22 cellular contexts compared by ENCODE assay signal in genomic region chr15:72947709-72948108, GRCh38.
A peak's percentile ranks its signal among the peaks of the same experiment; 100 is the strongest.
DNase-seq lines count a peak whose midpoint lies in the region; ATAC-seq, FAIRE-seq and TF ChIP-seq lines count a peak whose summit lies in the region.
"Had no signal": no experiment of that assay in that cellular context is flagged by ENCODE, and none has a peak within 500 bp of the region (broad histone marks: within the 10 kb centered on the region; RNA-seq: fewer than 3 reads in every experiment).

No MANE protein-coding gene starts in this region.

- H3K4me3 ChIP-seq in HepG2 (replicated peaks in 1 of 3; ENCODE audit: insufficient read depth in 1 of 3, low read depth in 2 of 3, low read length in 3 of 3) (no peak overlapping the region), right lobe of liver (no peak overlapping the region), smooth muscle cell (no peak overlapping the region)
- H3K4me3 ChIP-seq: A549; BLaER1 treated with 17β-estradiol and CSF1 and Interleukin-3, amounts not matched to agents 10 nM and 100 nM; GM12878 had no signal

- FAIRE-seq in HepG2 (lab: Jason Lieb, UNC), result no peak
- peak; percentile 26 for FAIRE-seq in frontal cortex (lab: Jason Lieb, UNC)
- FAIRE-seq: D721Med, G401.6, GM12878, GM12892, GM18507 had no signal

- no peak for TF ChIP-seq POLR2A in HepG2 (IDR thresholded peaks at IDR 0.05; ENCODE audit: insufficient read depth in 1 of 2, low read depth in 2 of 2, low read length in 2 of 2)
- no peak for TF ChIP-seq POLR2A in right lobe of liver (IDR thresholded peaks at IDR 0.05)

- H4K20me1 ChIP-seq in HepG2 (ENCODE audit: insufficient read depth, low read length) (no peaks in the 10 kb centered on the region), smooth muscle cell (ENCODE audit: low read depth) (no peaks in the 10 kb centered on the region)
- H4K20me1 ChIP-seq: BLaER1 treated with 17β-estradiol and CSF1 and Interleukin-3, amounts not matched to agents 10 nM and 100 nM had no signal

- H3K4me2 ChIP-seq in HepG2 (ENCODE audit: low read depth, low read length) (no peak overlapping the region), smooth muscle cell (no peak overlapping the region)
- H3K4me2 ChIP-seq: A549; BLaER1 treated with 17β-estradiol and CSF1 and Interleukin-3, amounts not matched to agents 10 nM and 100 nM had no signal

- no TSS peak for BruUV-seq in HepG2 (replicated peaks; lab: Mats Ljungman, UMichigan)

- H3K4me1 ChIP-seq in HepG2 (ENCODE audit: insufficient read depth, low read length), result no peaks in the 10 kb centered on the region
- H3K4me1 ChIP-seq in right lobe of liver, result no peaks in the 10 kb centered on the region
- H3K4me1 ChIP-seq in smooth muscle cell (ENCODE audit: low read depth), result no peaks in the 10 kb centered on the region
- H3K4me1 ChIP-seq: A549; BLaER1 treated with 17β-estradiol and CSF1 and Interleukin-3, amounts not matched to agents 10 nM and 100 nM; Caco-2 had no signal

- H3K9ac ChIP-seq in HepG2 (ENCODE audit: insufficient read depth, low read depth, low read length) (no peak overlapping the region), smooth muscle cell (ENCODE audit: low read depth) (no peak overlapping the region)
- H3K9ac ChIP-seq: BLaER1 treated with 17β-estradiol and CSF1 and Interleukin-3, amounts not matched to agents 10 nM and 100 nM had no signal

- POLR2A ChIA-PET in HepG2 (lab: Yijun Ruan, JAX), result no interaction called here

- WGBS in HepG2 (ENCODE audit: low lambda C conversion rate), result 4% methylated on average over 2 of the region's 2 CpGs
- 70% methylated on average over 2 of the region's 2 CpGs for WGBS in right lobe of liver (ENCODE audit: insufficient coverage, low coverage, low lambda C conversion rate, missing lambda C conversion rate)
- WGBS in smooth muscle cell (ENCODE audit: low lambda C conversion rate), result 83% methylated on average over 2 of the region's 2 CpGs

- DNase-seq in DMS 273 (lab: John Stamatoyannopoulos, UW; ENCODE audit: unreplicated experiment) (peak; percentile 3), DMS 273 treated with DMSO at 0.1 percent for 48 hours (lab: John Stamatoyannopoulos, UW) (no peak), HepG2 (ENCODE audit: low spot score) (no peak), right lobe of liver (no peak), frontal cortex (ENCODE audit: low spot score in 2 of 2) (no peak), smooth muscle cell (lab: John Stamatoyannopoulos, UW; ENCODE audit: unreplicated experiment) (no peak)
- DNase-seq: AML-193; Caco-2; Calu3; CD4-positive, alpha-beta T cell; CD8-positive, alpha-beta T cell; DMS79 treated with DMSO at 0.1 percent for 48 hours; GF-D8 had no signal

- H2AFZ ChIP-seq in HepG2 (ENCODE audit: low read length), result no peak overlapping the region
- no peak overlapping the region for H2AFZ ChIP-seq in smooth muscle cell (ENCODE audit: low read depth)

- no peaks in the 10 kb centered on the region for H3F3A ChIP-seq in smooth muscle cell (ENCODE audit: low read depth)

- H3K27me3 ChIP-seq in HepG2 (ENCODE audit: control insufficient read depth in 1 of 2, insufficient read depth in 2 of 2, low read length in 2 of 2), result peaks cover 0 to 1% of the 10 kb centered on the region in 2 experiments; a peak in 1 of 5 replicates
- no peaks in the 10 kb centered on the region for H3K27me3 ChIP-seq in right lobe of liver
- H3K27me3 ChIP-seq in smooth muscle cell (ENCODE audit: low read depth), result peaks cover 16% of the 10 kb centered on the region
- H3K27me3 ChIP-seq: BLaER1 treated with 17β-estradiol and CSF1 and Interleukin-3, amounts not matched to agents 10 nM and 100 nM had no signal

- TF ChIP-seq CTCF in HepG2 (CRISPR knock-in tag; IDR thresholded peaks at IDR 0.05) (no peak), right lobe of liver (IDR thresholded peaks at IDR 0.05) (no peak), smooth muscle cell (IDR thresholded peaks at IDR 0.05; ENCODE audit: borderline replicate concordance, insufficient read depth, poor library complexity, severe bottlenecking) (no peak)

- H3K79me2 ChIP-seq in HepG2 (ENCODE audit: insufficient read depth, low read length) (no peaks in the 10 kb centered on the region), smooth muscle cell (ENCODE audit: low read depth) (no peaks in the 10 kb centered on the region)

- CTCF ChIA-PET in HepG2 (lab: Yijun Ruan, JAX; ENCODE audit: low intra/inter-chr PET ratio, low total read pairs), result no interaction called here

- ATAC-seq in HepG2 (no peak), right lobe of liver (no peak)
- ATAC-seq: A549; CD8-positive, alpha-beta T cell; GM12878 had no signal

- no peak for TF ChIP-seq EP300 in HepG2 (IDR thresholded peaks at IDR 0.05; ENCODE audit: low read depth in 2 of 2, low read length in 2 of 2)
- TF ChIP-seq EP300 in HepG2 (CRISPR knock-in tag; IDR thresholded peaks at IDR 0.05; ENCODE audit: borderline replicate concordance), result no peak

- in situ Hi-C loops in HepG2 (cut with HindIII; ENCODE audit: extremely low pct_ligation_motif_present, low pct_unique_long_range_greater_than_20kb), result no loop called here

- TF ChIP-seq RAD21 in HepG2 (CRISPR knock-in tag; IDR thresholded peaks at IDR 0.05), result no peak

- intact Hi-C loops in HepG2 (cut with micrococcal nuclease; ENCODE audit: unreplicated experiment), result no loop called here
- intact Hi-C loops in right lobe of liver (cut with DNase I), result no loop called here

- H3K36me3 ChIP-seq in HepG2 (replicated peaks in 1 of 2; ENCODE audit: control insufficient read depth in 1 of 2, insufficient read depth in 2 of 2, low read length in 2 of 2), result no peaks in the 10 kb centered on the region
- no peaks in the 10 kb centered on the region for H3K36me3 ChIP-seq in right lobe of liver
- H3K36me3 ChIP-seq in smooth muscle cell (ENCODE audit: low read depth), result no peaks in the 10 kb centered on the region

- H3K9me3 ChIP-seq in HepG2 (ENCODE audit: low read length), result peaks cover 8% of the 10 kb centered on the region; the same call in 1 of the 2 replicates
- no peaks in the 10 kb centered on the region for H3K9me3 ChIP-seq in right lobe of liver
- H3K9me3 ChIP-seq in smooth muscle cell (replicated peaks; ENCODE audit: low read depth), result peaks cover 7% of the 10 kb centered on the region

- H3K27ac ChIP-seq in HepG2 (ENCODE audit: extremely low read length, insufficient read depth, low read length), result no peak overlapping the region
- no peak overlapping the region for H3K27ac ChIP-seq in right lobe of liver
- H3K27ac ChIP-seq in smooth muscle cell (ENCODE audit: low read depth), result no peak overlapping the region
- H3K27ac ChIP-seq: 22Rv1; A549; BLaER1 treated with 17β-estradiol and CSF1 and Interleukin-3, amounts not matched to agents 10 nM and 100 nM; C4-2B had no signal

TF ChIP-seq in HepG2, 621 proteins besides CTCF, POLR2A, EP300 and RAD21:
- TF ChIP-seq ZNF160 (CRISPR knock-in tag; IDR thresholded peaks at IDR 0.05) (peak; percentile 91), ZNF280B (CRISPR knock-in tag; IDR thresholded peaks at IDR 0.05; ENCODE audit: borderline replicate concordance) (no peak), TBP (CRISPR knock-in tag; IDR thresholded peaks at IDR 0.05) (no peak), ZBTB39 (CRISPR knock-in tag; IDR thresholded peaks at IDR 0.05) (no peak), PRMT3 (CRISPR knock-in tag; IDR thresholded peaks at IDR 0.05; ENCODE audit: borderline replicate concordance, low read depth) (no peak), SAP130 (CRISPR knock-in tag; IDR thresholded peaks at IDR 0.05; ENCODE audit: low read depth) (no peak), BHLHE40 (IDR thresholded peaks at IDR 0.05; ENCODE audit: low read length) (no peak), GLI4 (CRISPR knock-in tag; IDR thresholded peaks at IDR 0.05; ENCODE audit: borderline replicate concordance) (no peak)
